Comparison of ENCODE assay signal across 1 cellular context in the genomic region with DNA sequence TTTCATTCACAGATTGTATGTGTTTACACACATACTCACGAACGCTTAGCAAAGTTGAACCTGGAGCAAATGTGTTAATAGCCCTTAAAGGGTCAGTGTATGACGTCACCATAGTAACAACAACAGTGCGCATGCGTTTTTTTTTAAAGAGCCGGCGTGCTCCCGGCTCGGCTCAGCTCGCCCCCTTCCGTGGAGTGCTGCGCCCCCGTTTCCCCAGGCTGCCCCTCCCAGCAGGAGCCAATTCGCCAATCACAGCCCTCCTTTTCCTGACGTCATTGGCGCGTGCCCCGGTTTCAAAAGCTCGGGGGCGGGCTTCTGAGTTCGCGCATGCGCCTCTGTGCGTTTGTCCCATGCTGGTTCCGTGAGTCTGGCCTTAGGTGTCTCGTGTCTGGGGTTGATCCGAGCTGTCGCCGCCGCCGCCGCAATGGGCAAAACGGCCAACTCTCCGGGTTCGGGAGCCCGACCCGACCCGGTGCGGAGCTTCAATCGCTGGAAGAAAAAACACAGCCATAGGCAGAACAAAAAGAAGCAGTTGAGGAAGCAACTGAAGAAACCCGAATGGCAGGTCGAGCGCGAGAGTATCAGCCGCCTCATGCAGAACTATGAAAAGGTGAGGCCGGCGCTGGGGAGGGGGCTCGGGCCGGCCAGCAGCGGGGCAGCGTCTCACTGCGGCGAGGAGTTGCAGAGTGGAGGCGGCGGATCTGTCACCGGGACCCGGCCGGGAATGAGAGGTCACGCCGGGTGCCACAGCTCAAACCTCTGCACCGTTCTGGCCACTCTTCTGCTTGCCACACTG.
A peak's percentile ranks its signal among the peaks of the same experiment; 100 is the strongest.
TF ChIP-seq lines count a peak whose summit lies in the region.

A gene (plus strand): TSS at position 340 of the 796 bp plus-strand sequence. CDS start 85 bp downstream, at position 425.

TF ChIP-seq in HepG2, 621 proteins besides CTCF, POLR2A, EP300 and RAD21 (continued from another document and continues in another):
- TF ChIP-seq ZNF652 (CRISPR knock-in tag; IDR thresholded peaks at IDR 0.05; ENCODE audit: borderline replicate concordance, low read depth), result peak; percentile 86
- peak; percentile 25 for TF ChIP-seq TEAD3 (CRISPR knock-in tag; optimal IDR thresholded peaks at IDR 0.05; ENCODE audit: borderline replicate concordance)
- TF ChIP-seq SP4 (CRISPR knock-in tag; IDR thresholded peaks at IDR 0.05), result peak; percentile 93
- TF ChIP-seq PLRG1 (conservative IDR thresholded peaks at IDR 0.05), result no peak
- TF ChIP-seq ZNF883 (CRISPR knock-in tag; IDR thresholded peaks at IDR 0.05; ENCODE audit: not compliant biosample characterization), result no peak
- peak; percentile 75 for TF ChIP-seq ZNF891 (CRISPR knock-in tag; IDR thresholded peaks at IDR 0.05)
- peak; percentile 80 for TF ChIP-seq NRL (CRISPR knock-in tag; IDR thresholded peaks at IDR 0.05; ENCODE audit: borderline replicate concordance)
- peak; percentile 41; the same call in 1 of the 2 replicates for TF ChIP-seq ZNF709 (CRISPR knock-in tag; IDR thresholded peaks at IDR 0.05)
- TF ChIP-seq, protein P1, sequence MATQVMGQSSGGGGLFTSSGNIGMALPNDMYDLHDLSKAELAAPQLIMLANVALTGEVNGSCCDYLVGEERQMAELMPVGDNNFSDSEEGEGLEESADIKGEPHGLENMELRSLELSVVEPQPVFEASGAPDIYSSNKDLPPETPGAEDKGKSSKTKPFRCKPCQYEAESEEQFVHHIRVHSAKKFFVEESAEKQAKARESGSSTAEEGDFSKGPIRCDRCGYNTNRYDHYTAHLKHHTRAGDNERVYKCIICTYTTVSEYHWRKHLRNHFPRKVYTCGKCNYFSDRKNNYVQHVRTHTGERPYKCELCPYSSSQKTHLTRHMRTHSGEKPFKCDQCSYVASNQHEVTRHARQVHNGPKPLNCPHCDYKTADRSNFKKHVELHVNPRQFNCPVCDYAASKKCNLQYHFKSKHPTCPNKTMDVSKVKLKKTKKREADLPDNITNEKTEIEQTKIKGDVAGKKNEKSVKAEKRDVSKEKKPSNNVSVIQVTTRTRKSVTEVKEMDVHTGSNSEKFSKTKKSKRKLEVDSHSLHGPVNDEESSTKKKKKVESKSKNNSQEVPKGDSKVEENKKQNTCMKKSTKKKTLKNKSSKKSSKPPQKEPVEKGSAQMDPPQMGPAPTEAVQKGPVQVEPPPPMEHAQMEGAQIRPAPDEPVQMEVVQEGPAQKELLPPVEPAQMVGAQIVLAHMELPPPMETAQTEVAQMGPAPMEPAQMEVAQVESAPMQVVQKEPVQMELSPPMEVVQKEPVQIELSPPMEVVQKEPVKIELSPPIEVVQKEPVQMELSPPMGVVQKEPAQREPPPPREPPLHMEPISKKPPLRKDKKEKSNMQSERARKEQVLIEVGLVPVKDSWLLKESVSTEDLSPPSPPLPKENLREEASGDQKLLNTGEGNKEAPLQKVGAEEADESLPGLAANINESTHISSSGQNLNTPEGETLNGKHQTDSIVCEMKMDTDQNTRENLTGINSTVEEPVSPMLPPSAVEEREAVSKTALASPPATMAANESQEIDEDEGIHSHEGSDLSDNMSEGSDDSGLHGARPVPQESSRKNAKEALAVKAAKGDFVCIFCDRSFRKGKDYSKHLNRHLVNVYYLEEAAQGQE (IDR thresholded peaks at IDR 0.05; ENCODE audit: borderline replicate concordance in 1 of 2, low read depth in 1 of 2, low read length in 2 of 2), result no peak
- TF ChIP-seq ZNF749 (CRISPR knock-in tag; IDR thresholded peaks at IDR 0.05; ENCODE audit: borderline replicate concordance), result no peak
- TF ChIP-seq MIER3 (CRISPR knock-in tag; IDR thresholded peaks at IDR 0.05; ENCODE audit: borderline replicate concordance), result no peak
- peak; percentile 2; the same call in 1 of the 2 replicates for TF ChIP-seq CEBPB (IDR thresholded peaks at IDR 0.05; ENCODE audit: borderline replicate concordance, low read depth, low read length)
- peak; percentile 13; the same call in 1 of the 2 replicates for TF ChIP-seq RXRB (CRISPR knock-in tag; IDR thresholded peaks at IDR 0.05; ENCODE audit: borderline replicate concordance)
- TF ChIP-seq, protein P2, sequence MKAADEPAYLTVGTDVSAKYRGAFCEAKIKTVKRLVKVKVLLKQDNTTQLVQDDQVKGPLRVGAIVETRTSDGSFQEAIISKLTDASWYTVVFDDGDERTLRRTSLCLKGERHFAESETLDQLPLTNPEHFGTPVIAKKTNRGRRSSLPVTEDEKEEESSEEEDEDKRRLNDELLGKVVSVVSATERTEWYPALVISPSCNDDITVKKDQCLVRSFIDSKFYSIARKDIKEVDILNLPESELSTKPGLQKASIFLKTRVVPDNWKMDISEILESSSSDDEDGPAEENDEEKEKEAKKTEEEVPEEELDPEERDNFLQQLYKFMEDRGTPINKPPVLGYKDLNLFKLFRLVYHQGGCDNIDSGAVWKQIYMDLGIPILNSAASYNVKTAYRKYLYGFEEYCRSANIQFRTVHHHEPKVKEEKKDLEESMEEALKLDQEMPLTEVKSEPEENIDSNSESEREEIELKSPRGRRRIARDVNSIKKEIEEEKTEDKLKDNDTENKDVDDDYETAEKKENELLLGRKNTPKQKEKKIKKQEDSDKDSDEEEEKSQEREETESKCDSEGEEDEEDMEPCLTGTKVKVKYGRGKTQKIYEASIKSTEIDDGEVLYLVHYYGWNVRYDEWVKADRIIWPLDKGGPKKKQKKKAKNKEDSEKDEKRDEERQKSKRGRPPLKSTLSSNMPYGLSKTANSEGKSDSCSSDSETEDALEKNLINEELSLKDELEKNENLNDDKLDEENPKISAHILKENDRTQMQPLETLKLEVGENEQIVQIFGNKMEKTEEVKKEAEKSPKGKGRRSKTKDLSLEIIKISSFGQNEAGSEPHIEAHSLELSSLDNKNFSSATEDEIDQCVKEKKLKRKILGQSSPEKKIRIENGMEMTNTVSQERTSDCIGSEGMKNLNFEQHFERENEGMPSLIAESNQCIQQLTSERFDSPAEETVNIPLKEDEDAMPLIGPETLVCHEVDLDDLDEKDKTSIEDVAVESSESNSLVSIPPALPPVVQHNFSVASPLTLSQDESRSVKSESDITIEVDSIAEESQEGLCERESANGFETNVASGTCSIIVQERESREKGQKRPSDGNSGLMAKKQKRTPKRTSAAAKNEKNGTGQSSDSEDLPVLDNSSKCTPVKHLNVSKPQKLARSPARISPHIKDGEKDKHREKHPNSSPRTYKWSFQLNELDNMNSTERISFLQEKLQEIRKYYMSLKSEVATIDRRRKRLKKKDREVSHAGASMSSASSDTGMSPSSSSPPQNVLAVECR (CRISPR knock-in tag; IDR thresholded peaks at IDR 0.05; ENCODE audit: borderline replicate concordance), result peak; percentile 89
- peak; percentile 72; the same call in 1 of the 2 replicates for TF ChIP-seq ZNF788 (CRISPR knock-in tag; IDR thresholded peaks at IDR 0.05; ENCODE audit: borderline replicate concordance)
- peak; percentile 78 for TF ChIP-seq POLR2G (IDR thresholded peaks at IDR 0.05; ENCODE audit: low read depth, low read length)
- no peak for TF ChIP-seq ZNF562 (CRISPR knock-in tag; IDR thresholded peaks at IDR 0.05; ENCODE audit: borderline replicate concordance)
- peak; percentile 64; the same call in 1 of the 2 replicates for TF ChIP-seq ZFP90 (CRISPR knock-in tag; IDR thresholded peaks at IDR 0.05; ENCODE audit: borderline replicate concordance)
- TF ChIP-seq, protein P3, sequence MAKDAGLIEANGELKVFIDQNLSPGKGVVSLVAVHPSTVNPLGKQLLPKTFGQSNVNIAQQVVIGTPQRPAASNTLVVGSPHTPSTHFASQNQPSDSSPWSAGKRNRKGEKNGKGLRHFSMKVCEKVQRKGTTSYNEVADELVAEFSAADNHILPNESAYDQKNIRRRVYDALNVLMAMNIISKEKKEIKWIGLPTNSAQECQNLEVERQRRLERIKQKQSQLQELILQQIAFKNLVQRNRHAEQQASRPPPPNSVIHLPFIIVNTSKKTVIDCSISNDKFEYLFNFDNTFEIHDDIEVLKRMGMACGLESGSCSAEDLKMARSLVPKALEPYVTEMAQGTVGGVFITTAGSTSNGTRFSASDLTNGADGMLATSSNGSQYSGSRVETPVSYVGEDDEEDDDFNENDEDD (CRISPR knock-in tag; IDR thresholded peaks at IDR 0.05; ENCODE audit: borderline replicate concordance), result peak; percentile 91
- peak; percentile 22; the same call in 1 of the 2 replicates for TF ChIP-seq ZNF501 (CRISPR knock-in tag; IDR thresholded peaks at IDR 0.05)
- TF ChIP-seq GABPA (IDR thresholded peaks at IDR 0.05; ENCODE audit: low read depth, low read length), result peak; percentile 57
- peak; percentile 87 for TF ChIP-seq GABPA (CRISPR knock-in tag; IDR thresholded peaks at IDR 0.05; ENCODE audit: low read depth)
- TF ChIP-seq, protein P4, sequence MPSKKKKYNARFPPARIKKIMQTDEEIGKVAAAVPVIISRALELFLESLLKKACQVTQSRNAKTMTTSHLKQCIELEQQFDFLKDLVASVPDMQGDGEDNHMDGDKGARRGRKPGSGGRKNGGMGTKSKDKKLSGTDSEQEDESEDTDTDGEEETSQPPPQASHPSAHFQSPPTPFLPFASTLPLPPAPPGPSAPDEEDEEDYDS (CRISPR knock-in tag; IDR thresholded peaks at IDR 0.05), result peak; percentile 93
- TF ChIP-seq MED1 (CRISPR knock-in tag; IDR thresholded peaks at IDR 0.05), result peak; percentile 11
- TF ChIP-seq, protein P5, sequence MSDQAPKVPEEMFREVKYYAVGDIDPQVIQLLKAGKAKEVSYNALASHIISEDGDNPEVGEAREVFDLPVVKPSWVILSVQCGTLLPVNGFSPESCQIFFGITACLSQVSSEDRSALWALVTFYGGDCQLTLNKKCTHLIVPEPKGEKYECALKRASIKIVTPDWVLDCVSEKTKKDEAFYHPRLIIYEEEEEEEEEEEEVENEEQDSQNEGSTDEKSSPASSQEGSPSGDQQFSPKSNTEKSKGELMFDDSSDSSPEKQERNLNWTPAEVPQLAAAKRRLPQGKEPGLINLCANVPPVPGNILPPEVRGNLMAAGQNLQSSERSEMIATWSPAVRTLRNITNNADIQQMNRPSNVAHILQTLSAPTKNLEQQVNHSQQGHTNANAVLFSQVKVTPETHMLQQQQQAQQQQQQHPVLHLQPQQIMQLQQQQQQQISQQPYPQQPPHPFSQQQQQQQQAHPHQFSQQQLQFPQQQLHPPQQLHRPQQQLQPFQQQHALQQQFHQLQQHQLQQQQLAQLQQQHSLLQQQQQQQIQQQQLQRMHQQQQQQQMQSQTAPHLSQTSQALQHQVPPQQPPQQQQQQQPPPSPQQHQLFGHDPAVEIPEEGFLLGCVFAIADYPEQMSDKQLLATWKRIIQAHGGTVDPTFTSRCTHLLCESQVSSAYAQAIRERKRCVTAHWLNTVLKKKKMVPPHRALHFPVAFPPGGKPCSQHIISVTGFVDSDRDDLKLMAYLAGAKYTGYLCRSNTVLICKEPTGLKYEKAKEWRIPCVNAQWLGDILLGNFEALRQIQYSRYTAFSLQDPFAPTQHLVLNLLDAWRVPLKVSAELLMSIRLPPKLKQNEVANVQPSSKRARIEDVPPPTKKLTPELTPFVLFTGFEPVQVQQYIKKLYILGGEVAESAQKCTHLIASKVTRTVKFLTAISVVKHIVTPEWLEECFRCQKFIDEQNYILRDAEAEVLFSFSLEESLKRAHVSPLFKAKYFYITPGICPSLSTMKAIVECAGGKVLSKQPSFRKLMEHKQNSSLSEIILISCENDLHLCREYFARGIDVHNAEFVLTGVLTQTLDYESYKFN (CRISPR knock-in tag; conservative IDR thresholded peaks at IDR 0.05), result 0 out of 2 replicates have a peak, but pooled peaks have one; percentile 35
- TF ChIP-seq, protein P6, sequence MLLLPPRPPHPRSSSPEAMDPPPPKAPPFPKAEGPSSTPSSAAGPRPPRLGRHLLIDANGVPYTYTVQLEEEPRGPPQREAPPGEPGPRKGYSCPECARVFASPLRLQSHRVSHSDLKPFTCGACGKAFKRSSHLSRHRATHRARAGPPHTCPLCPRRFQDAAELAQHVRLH (CRISPR knock-in tag; IDR thresholded peaks at IDR 0.05; ENCODE audit: borderline replicate concordance, low read depth), result 0 out of 2 replicates have a peak, but pooled peaks have one; percentile 24
- TF ChIP-seq ASH2L (IDR thresholded peaks at IDR 0.05; ENCODE audit: insufficient read length, low read depth, low read length), result peak; percentile 80
- no peak for TF ChIP-seq ZNF558 (CRISPR knock-in tag; IDR thresholded peaks at IDR 0.05; ENCODE audit: borderline replicate concordance)
- no peak for TF ChIP-seq SP140L (CRISPR knock-in tag; IDR thresholded peaks at IDR 0.05; ENCODE audit: borderline replicate concordance)
- TF ChIP-seq, protein P7, sequence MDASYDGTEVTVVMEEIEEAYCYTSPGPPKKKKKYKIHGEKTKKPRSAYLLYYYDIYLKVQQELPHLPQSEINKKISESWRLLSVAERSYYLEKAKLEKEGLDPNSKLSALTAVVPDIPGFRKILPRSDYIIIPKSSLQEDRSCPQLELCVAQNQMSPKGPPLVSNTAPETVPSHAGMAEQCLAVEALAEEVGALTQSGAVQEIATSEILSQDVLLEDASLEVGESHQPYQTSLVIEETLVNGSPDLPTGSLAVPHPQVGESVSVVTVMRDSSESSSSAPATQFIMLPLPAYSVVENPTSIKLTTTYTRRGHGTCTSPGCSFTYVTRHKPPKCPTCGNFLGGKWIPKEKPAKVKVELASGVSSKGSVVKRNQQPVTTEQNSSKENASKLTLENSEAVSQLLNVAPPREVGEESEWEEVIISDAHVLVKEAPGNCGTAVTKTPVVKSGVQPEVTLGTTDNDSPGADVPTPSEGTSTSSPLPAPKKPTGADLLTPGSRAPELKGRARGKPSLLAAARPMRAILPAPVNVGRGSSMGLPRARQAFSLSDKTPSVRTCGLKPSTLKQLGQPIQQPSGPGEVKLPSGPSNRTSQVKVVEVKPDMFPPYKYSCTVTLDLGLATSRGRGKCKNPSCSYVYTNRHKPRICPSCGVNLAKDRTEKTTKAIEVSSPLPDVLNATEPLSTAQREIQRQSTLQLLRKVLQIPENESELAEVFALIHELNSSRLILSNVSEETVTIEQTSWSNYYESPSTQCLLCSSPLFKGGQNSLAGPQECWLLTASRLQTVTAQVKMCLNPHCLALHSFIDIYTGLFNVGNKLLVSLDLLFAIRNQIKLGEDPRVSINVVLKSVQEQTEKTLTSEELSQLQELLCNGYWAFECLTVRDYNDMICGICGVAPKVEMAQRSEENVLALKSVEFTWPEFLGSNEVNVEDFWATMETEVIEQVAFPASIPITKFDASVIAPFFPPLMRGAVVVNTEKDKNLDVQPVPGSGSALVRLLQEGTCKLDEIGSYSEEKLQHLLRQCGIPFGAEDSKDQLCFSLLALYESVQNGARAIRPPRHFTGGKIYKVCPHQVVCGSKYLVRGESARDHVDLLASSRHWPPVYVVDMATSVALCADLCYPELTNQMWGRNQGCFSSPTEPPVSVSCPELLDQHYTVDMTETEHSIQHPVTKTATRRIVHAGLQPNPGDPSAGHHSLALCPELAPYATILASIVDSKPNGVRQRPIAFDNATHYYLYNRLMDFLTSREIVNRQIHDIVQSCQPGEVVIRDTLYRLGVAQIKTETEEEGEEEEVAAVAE (CRISPR knock-in tag; IDR thresholded peaks at IDR 0.05; ENCODE audit: borderline replicate concordance), result no peak
- TF ChIP-seq PHB2 (IDR thresholded peaks at IDR 0.05; ENCODE audit: partially characterized antibody), result no peak
- TF ChIP-seq NFKB2 (CRISPR knock-in tag; IDR thresholded peaks at IDR 0.05; ENCODE audit: borderline replicate concordance), result peak; percentile 73; the same call in 1 of the 2 replicates
- peak; percentile 82 for TF ChIP-seq RFX5 (IDR thresholded peaks at IDR 0.05; ENCODE audit: low read depth, low read length)
- TF ChIP-seq ZFP36L1 (CRISPR knock-in tag; IDR thresholded peaks at IDR 0.05), result peak; percentile 58
- TF ChIP-seq, protein P8, sequence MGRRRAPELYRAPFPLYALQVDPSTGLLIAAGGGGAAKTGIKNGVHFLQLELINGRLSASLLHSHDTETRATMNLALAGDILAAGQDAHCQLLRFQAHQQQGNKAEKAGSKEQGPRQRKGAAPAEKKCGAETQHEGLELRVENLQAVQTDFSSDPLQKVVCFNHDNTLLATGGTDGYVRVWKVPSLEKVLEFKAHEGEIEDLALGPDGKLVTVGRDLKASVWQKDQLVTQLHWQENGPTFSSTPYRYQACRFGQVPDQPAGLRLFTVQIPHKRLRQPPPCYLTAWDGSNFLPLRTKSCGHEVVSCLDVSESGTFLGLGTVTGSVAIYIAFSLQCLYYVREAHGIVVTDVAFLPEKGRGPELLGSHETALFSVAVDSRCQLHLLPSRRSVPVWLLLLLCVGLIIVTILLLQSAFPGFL (CRISPR knock-in tag; IDR thresholded peaks at IDR 0.05), result no peak
- peak; percentile 82 for TF ChIP-seq SP5 (CRISPR knock-in tag; IDR thresholded peaks at IDR 0.05; ENCODE audit: borderline replicate concordance, low read depth)
